23 cellular contexts compared by ENCODE assay signal in genomic region chr20:60255866-60256265, GRCh38.
DNase-seq lines count a peak whose midpoint lies in the region; ATAC-seq, FAIRE-seq and TF ChIP-seq lines count a peak whose summit lies in the region.
"Had no signal": no experiment of that assay in that cellular context is flagged by ENCODE, and none has a peak within 500 bp of the region (broad histone marks: within the 10 kb centered on the region; RNA-seq: fewer than 3 reads in every experiment).

No MANE protein-coding gene starts in this region.

- peaks cover 4% of the 10 kb centered on the region for H3K4me1 ChIP-seq in A673 (ENCODE audit: insufficient read depth, low read length, poor library complexity, severe bottlenecking)
- H3K4me1 ChIP-seq: BE2C had no signal

- no TSS peak for BruUV-seq in A673 (replicated peaks; lab: Mats Ljungman, UMichigan)

- peaks cover 16% of the 10 kb centered on the region for H3K27me3 ChIP-seq in A673 (replicated peaks; ENCODE audit: insufficient read depth, low read depth, low read length, poor library complexity)
- H3K27me3 ChIP-seq: BE2C, ovary had no signal

- intact Hi-C loops in A673 (cut with micrococcal nuclease; ENCODE audit: unreplicated experiment), result no loop called here

- no peak overlapping the region for H3K4me3 ChIP-seq in A673 (ENCODE audit: low read depth, low read length, poor library complexity, severe bottlenecking)
- H3K4me3 ChIP-seq: ovary had no signal

- DNase-seq in EH (ENCODE audit: low read depth) (peak; percentile 44), HTR-8/SVneo (ENCODE audit: insufficient read length, low spot score) (peak; percentile 36), left lobe of liver (ENCODE audit: low spot score) (no peak), SKM-1 (lab: John Stamatoyannopoulos, UW; ENCODE audit: unreplicated experiment) (no peak), A673 (ENCODE audit: low spot score) (no peak)
- DNase-seq: activated naive CD4-positive, alpha-beta T cell treated with anti-CD3 and anti-CD28 coated beads, Interleukin-2, amount 10 ng/mL, durations not matched to agents 7 days and 5 days; aorta; Calu3; effector memory CD8-positive, alpha-beta T cell; GF-D8; GOT3; immature natural killer cell; naive B cell; NCI-H1694; NCI-H226; ovary; stimulated activated CD4-positive, alpha-beta T cell treated with anti-CD3 and anti-CD28 coated beads, Interleukin-1b, Interleukin-23, amount 100 ng/mL, for 48 hours; SW 1271 had no signal

- POLR2A ChIA-PET in A673 (lab: Charles Lee; ENCODE audit: low non-redundant PET), result no interaction called here

- TF ChIP-seq CTCF in VCaP (conservative IDR thresholded peaks at IDR 0.05) (no peak), A673 (conservative IDR thresholded peaks at IDR 0.05; ENCODE audit: low read depth, low read length) (no peak)

- peak; percentile 50 for ATAC-seq in left lobe of liver
- ATAC-seq in activated CD4-positive, CD25-positive, alpha-beta regulatory T cell treated with anti-CD3 and anti-CD28 coated beads, Interleukin-2, amount 50 U/mL, for 24 hours, result no peak
- no peak for ATAC-seq in GM18873 (IDR thresholded peaks at IDR 0.05; ENCODE audit: low FRiP score, unreplicated experiment)
- ATAC-seq: effector memory CD8-positive, alpha-beta T cell had no signal

- H3K27ac ChIP-seq in VCaP (peak overlapping the region; percentile 72), A673 (ENCODE audit: low read depth, low read length, poor library complexity, severe bottlenecking) (no peak overlapping the region)
- H3K27ac ChIP-seq: ovary had no signal

- no peaks in the 10 kb centered on the region for H3K9me3 ChIP-seq in A673 (ENCODE audit: low read depth, low read length, poor library complexity, severe bottlenecking)
- H3K9me3 ChIP-seq: BE2C, ovary had no signal

- H3K36me3 ChIP-seq in A673 (ENCODE audit: insufficient read depth, low read length, poor library complexity, severe bottlenecking), result no peaks in the 10 kb centered on the region
- H3K36me3 ChIP-seq: BE2C, ovary had no signal

- peak; percentile 91 for FAIRE-seq in HTR-8/SVneo (lab: Jason Lieb, UNC)
- FAIRE-seq: GM19239 had no signal

- CTCF ChIA-PET in A673 (lab: Charles Lee), result no interaction called here

Comparison
In these comparisons a context has a peak if more than half of its experiments do, and no peak if none do; other contexts are left out.
1. DNase-seq: peak in EH (single experiment) and HTR-8/SVneo (single experiment); none in left lobe of liver (single experiment), SKM-1 (single experiment) and A673 (single experiment).